5 cellular contexts compared by ENCODE assay signal in genomic region chr19:28350673-28351072, GRCh38.
"Had no signal": no experiment of that assay in that cellular context is flagged by ENCODE, and none has a peak within 500 bp of the region (broad histone marks: within the 10 kb centered on the region; RNA-seq: fewer than 3 reads in every experiment).

No MANE protein-coding gene starts in this region.

- H3K4me3 ChIP-seq: GM23338, K562 had no signal

- ATAC-seq: GM23338, K562 had no signal

- H3K4me3 Mint-ChIP-seq: GM23338, H9 had no signal

- H3K4me1 Mint-ChIP-seq: GM23338 had no signal

- DNase-seq: H9, HCEC 1CT, IMR-90 had no signal

- H3K27ac Mint-ChIP-seq: GM23338 had no signal
